Comparison of ENCODE assay signal across 8 cellular contexts in the genomic region with DNA sequence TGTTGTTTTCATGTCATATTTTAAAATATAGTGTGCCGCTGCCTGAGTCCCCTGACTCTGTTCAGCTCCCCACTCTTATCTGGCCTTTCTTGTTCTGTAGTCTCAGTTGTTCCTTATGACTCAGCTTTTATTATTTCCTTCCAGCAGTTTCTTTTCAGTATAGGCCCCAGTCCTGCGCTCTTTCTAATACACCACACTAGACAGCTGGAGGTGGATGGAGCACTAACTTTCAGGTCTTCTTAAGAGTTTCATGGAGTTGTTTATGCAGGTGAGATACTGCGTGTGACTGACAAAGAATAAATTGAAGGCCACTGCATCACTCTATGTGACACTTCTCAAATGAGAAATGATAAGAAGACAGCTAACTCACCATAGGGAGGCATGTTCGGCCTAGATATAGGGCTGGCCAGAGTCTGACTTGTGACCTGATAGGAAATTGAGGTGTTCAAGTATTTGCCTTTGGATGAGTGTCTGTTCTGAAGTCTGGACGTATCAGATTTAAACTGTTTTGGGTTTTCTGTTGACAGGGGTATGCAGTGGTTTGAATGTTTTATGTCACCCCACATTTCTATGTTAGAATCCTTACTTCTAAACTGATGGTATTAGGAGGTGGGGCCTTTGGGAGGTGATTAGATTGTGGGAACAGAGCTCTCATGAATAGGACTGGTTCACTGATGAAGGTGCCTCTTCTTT.
"Had no signal": no experiment of that assay in that cellular context is flagged by ENCODE, and none has a peak within 500 bp of the region (broad histone marks: within the 10 kb centered on the region; RNA-seq: fewer than 3 reads in every experiment).

No MANE protein-coding gene starts in this region.

- FAIRE-seq: HTR-8/SVneo had no signal

- H3K4me3 Mint-ChIP-seq: HFFc6 had no signal

- ATAC-seq: HCT116 had no signal

- DNase-seq: GOT3, H7, HFFc6, IMR-90, KBM-7 had no signal

- H3K4me3 ChIP-seq: HAP-1 had no signal

- H3K4me1 ChIP-seq: HAP-1 had no signal

- H3K36me3 ChIP-seq: HAP-1 had no signal

- H3K27ac Mint-ChIP-seq: HFFc6 had no signal
